1 cellular context compared by ENCODE assay signal in genomic region chr9:92669890-92670708, GRCh38.
TF ChIP-seq lines count a peak whose summit lies in the region.

A gene with protein sequence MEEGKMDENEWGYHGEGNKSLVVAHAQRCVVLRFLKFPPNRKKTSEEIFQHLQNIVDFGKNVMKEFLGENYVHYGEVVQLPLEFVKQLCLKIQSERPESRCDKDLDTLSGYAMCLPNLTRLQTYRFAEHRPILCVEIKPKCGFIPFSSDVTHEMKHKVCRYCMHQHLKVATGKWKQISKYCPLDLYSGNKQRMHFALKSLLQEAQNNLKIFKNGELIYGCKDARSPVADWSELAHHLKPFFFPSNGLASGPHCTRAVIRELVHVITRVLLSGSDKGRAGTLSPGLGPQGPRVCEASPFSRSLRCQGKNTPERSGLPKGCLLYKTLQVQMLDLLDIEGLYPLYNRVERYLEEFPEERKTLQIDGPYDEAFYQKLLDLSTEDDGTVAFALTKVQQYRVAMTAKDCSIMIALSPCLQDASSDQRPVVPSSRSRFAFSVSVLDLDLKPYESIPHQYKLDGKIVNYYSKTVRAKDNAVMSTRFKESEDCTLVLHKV (minus strand): TSS chr9:92670131. CDS start chr9:92669988, 143 bp downstream.

TF ChIP-seq in HepG2, 621 proteins besides CTCF, POLR2A, EP300 and RAD21 (continued from another document and continues in another):
- TF ChIP-seq, protein P1, sequence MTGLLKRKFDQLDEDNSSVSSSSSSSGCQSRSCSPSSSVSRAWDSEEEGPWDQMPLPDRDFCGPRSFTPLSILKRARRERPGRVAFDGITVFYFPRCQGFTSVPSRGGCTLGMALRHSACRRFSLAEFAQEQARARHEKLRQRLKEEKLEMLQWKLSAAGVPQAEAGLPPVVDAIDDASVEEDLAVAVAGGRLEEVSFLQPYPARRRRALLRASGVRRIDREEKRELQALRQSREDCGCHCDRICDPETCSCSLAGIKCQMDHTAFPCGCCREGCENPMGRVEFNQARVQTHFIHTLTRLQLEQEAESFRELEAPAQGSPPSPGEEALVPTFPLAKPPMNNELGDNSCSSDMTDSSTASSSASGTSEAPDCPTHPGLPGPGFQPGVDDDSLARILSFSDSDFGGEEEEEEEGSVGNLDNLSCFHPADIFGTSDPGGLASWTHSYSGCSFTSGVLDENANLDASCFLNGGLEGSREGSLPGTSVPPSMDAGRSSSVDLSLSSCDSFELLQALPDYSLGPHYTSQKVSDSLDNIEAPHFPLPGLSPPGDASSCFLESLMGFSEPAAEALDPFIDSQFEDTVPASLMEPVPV (CRISPR knock-in tag; IDR thresholded peaks at IDR 0.05) = no peak
- TF ChIP-seq ARID3A (IDR thresholded peaks at IDR 0.05; ENCODE audit: low read depth, low read length) = no peak
- no peak for TF ChIP-seq JDP2 (CRISPR knock-in tag; IDR thresholded peaks at IDR 0.05; ENCODE audit: borderline replicate concordance)
- no peak for TF ChIP-seq ZNF296 (CRISPR knock-in tag; conservative IDR thresholded peaks at IDR 0.05)
- TF ChIP-seq, protein P2, sequence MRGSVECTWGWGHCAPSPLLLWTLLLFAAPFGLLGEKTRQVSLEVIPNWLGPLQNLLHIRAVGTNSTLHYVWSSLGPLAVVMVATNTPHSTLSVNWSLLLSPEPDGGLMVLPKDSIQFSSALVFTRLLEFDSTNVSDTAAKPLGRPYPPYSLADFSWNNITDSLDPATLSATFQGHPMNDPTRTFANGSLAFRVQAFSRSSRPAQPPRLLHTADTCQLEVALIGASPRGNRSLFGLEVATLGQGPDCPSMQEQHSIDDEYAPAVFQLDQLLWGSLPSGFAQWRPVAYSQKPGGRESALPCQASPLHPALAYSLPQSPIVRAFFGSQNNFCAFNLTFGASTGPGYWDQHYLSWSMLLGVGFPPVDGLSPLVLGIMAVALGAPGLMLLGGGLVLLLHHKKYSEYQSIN (CRISPR knock-in tag; IDR thresholded peaks at IDR 0.05; ENCODE audit: borderline replicate concordance) = no peak
- peak; percentile 48 for TF ChIP-seq ZNF329 (CRISPR knock-in tag; IDR thresholded peaks at IDR 0.05; ENCODE audit: low read depth)
- no peak for TF ChIP-seq MAFK (conservative IDR thresholded peaks at IDR 0.05 in 1 of 2, IDR thresholded peaks at IDR 0.05 in 1 of 2; ENCODE audit: low read length in 2 of 2)
- TF ChIP-seq ZNF503 (CRISPR knock-in tag; IDR thresholded peaks at IDR 0.05) = no peak
- peak; percentile 16; the same call in 1 of the 2 replicates for TF ChIP-seq MAZ (IDR thresholded peaks at IDR 0.05; ENCODE audit: borderline replicate concordance, low read depth, low read length)
- peak; percentile 88 for TF ChIP-seq MAZ (CRISPR knock-in tag; IDR thresholded peaks at IDR 0.05; ENCODE audit: low read depth)
- no peak for TF ChIP-seq ZFP90 (CRISPR knock-in tag; IDR thresholded peaks at IDR 0.05; ENCODE audit: borderline replicate concordance)
- TF ChIP-seq SNAPC2 (CRISPR knock-in tag; IDR thresholded peaks at IDR 0.05) = 0 out of 2 replicates have a peak, but pooled peaks have one; percentile 46
- no peak for TF ChIP-seq PBX3 (CRISPR knock-in tag; IDR thresholded peaks at IDR 0.05; ENCODE audit: borderline replicate concordance)
- peak; percentile 73; the same call in 1 of the 2 replicates for TF ChIP-seq ZNF343 (CRISPR knock-in tag; IDR thresholded peaks at IDR 0.05)
- TF ChIP-seq, protein P3, sequence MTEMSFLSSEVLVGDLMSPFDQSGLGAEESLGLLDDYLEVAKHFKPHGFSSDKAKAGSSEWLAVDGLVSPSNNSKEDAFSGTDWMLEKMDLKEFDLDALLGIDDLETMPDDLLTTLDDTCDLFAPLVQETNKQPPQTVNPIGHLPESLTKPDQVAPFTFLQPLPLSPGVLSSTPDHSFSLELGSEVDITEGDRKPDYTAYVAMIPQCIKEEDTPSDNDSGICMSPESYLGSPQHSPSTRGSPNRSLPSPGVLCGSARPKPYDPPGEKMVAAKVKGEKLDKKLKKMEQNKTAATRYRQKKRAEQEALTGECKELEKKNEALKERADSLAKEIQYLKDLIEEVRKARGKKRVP (CRISPR knock-in tag; IDR thresholded peaks at IDR 0.05) = 0 out of 4 replicates have a peak, but pooled peaks of 1 of the 2 experiments have one; percentile 46
- TF ChIP-seq THYN1 (CRISPR knock-in tag; IDR thresholded peaks at IDR 0.05; ENCODE audit: borderline replicate concordance, low read depth) = no peak
- no peak for TF ChIP-seq ZNF660 (CRISPR knock-in tag; IDR thresholded peaks at IDR 0.05; ENCODE audit: borderline replicate concordance, low read depth)
- no peak for TF ChIP-seq ZMAT3 (CRISPR knock-in tag; conservative IDR thresholded peaks at IDR 0.05)
- TF ChIP-seq MED13 (CRISPR knock-in tag; IDR thresholded peaks at IDR 0.05) = no peak
- TF ChIP-seq AGO1 (IDR thresholded peaks at IDR 0.05; ENCODE audit: low read depth, low read length, poor library complexity, severe bottlenecking) = peak; percentile 55
- peak; percentile 96 for TF ChIP-seq UBTF (CRISPR knock-in tag; IDR thresholded peaks at IDR 0.05)
- TF ChIP-seq ZNF274 (CRISPR knock-in tag; IDR thresholded peaks at IDR 0.05) = peak; percentile 67; the same call in 1 of the 2 replicates
- TF ChIP-seq ZNF547 (CRISPR knock-in tag; IDR thresholded peaks at IDR 0.05) = peak; percentile 76
- no peak for TF ChIP-seq MEF2D (CRISPR knock-in tag; IDR thresholded peaks at IDR 0.05)
- TF ChIP-seq HOXA9 (CRISPR knock-in tag; IDR thresholded peaks at IDR 0.05; ENCODE audit: borderline replicate concordance) = no peak
- no peak for TF ChIP-seq ZNF460 (CRISPR knock-in tag; IDR thresholded peaks at IDR 0.05; ENCODE audit: borderline replicate concordance)
- no peak for TF ChIP-seq ZBED4 (CRISPR knock-in tag; IDR thresholded peaks at IDR 0.05; ENCODE audit: borderline replicate concordance)
- peak; percentile 86 for TF ChIP-seq ZNF331 (CRISPR knock-in tag; IDR thresholded peaks at IDR 0.05)
- peak; percentile 28; the same call in 1 of the 2 replicates for TF ChIP-seq HES4 (CRISPR knock-in tag; IDR thresholded peaks at IDR 0.05; ENCODE audit: borderline replicate concordance)
- no peak for TF ChIP-seq TAF15 (IDR thresholded peaks at IDR 0.05; ENCODE audit: low read depth, low read length, poor library complexity, severe bottlenecking)
- TF ChIP-seq KAT7 (CRISPR knock-in tag; IDR thresholded peaks at IDR 0.05; ENCODE audit: borderline replicate concordance) = no peak
- TF ChIP-seq ZBTB3 (CRISPR knock-in tag; IDR thresholded peaks at IDR 0.05; ENCODE audit: borderline replicate concordance, low read depth) = 0 out of 2 replicates have a peak, but pooled peaks have one; percentile 21
- no peak for TF ChIP-seq EZH2 (conservative IDR thresholded peaks at IDR 0.05; ENCODE audit: low read depth, low read length)
- TF ChIP-seq, protein P4, sequence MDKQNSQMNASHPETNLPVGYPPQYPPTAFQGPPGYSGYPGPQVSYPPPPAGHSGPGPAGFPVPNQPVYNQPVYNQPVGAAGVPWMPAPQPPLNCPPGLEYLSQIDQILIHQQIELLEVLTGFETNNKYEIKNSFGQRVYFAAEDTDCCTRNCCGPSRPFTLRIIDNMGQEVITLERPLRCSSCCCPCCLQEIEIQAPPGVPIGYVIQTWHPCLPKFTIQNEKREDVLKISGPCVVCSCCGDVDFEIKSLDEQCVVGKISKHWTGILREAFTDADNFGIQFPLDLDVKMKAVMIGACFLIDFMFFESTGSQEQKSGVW (CRISPR knock-in tag; IDR thresholded peaks at IDR 0.05; ENCODE audit: borderline replicate concordance) = no peak
- TF ChIP-seq, protein P5, sequence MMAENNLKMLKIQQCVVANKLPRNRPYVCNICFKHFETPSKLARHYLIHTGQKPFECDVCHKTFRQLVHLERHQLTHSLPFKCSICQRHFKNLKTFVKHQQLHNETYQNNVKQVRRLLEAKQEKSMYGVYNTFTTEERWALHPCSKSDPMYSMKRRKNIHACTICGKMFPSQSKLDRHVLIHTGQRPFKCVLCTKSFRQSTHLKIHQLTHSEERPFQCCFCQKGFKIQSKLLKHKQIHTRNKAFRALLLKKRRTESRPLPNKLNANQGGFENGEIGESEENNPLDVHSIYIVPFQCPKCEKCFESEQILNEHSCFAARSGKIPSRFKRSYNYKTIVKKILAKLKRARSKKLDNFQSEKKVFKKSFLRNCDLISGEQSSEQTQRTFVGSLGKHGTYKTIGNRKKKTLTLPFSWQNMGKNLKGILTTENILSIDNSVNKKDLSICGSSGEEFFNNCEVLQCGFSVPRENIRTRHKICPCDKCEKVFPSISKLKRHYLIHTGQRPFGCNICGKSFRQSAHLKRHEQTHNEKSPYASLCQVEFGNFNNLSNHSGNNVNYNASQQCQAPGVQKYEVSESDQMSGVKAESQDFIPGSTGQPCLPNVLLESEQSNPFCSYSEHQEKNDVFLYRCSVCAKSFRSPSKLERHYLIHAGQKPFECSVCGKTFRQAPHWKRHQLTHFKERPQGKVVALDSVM (CRISPR knock-in tag; IDR thresholded peaks at IDR 0.05) = peak; percentile 52
- no peak for TF ChIP-seq NR2F2 (IDR thresholded peaks at IDR 0.05; ENCODE audit: borderline replicate concordance, low read depth)
- TF ChIP-seq HCFC1 (IDR thresholded peaks at IDR 0.05; ENCODE audit: low read depth, low read length) = peak; percentile 80
- no peak for TF ChIP-seq HNF4A (CRISPR knock-in tag; IDR thresholded peaks at IDR 0.05)
- TF ChIP-seq SAP130 (CRISPR knock-in tag; IDR thresholded peaks at IDR 0.05; ENCODE audit: low read depth) = peak; percentile 96
- TF ChIP-seq RFX3 (CRISPR knock-in tag; IDR thresholded peaks at IDR 0.05) = no peak
- TF ChIP-seq CC2D1A (CRISPR knock-in tag; IDR thresholded peaks at IDR 0.05) = no peak
- TF ChIP-seq ZNF124 (CRISPR knock-in tag; IDR thresholded peaks at IDR 0.05) = 0 out of 2 replicates have a peak, but pooled peaks have one; percentile 63
